ENCODE assay signal across 24 cellular contexts in genomic region chr2:113784823-113785744, GRCh38. TPM values are rescaled to one million over a fixed set of nuclear protein-coding genes. Genes with fewer than 3 reads are reported as not detected.
DNase-seq lines count a peak whose midpoint lies in the region; ATAC-seq and TF ChIP-seq lines count a peak whose summit lies in the region.
"Had no signal": no experiment of that assay in that cellular context is flagged by ENCODE, and none has a peak within 500 bp of the region (broad histone marks: within the 10 kb centered on the region; RNA-seq: fewer than 3 reads in every experiment).

No MANE protein-coding gene starts in this region.

- H3K9ac ChIP-seq in H9 (ENCODE audit: extremely low read depth, insufficient read length, low read length) (no peak overlapping the region), parathyroid adenoma (no peak overlapping the region)

- no peaks in the 10 kb centered on the region for H3K23me2 ChIP-seq in H9 (ENCODE audit: insufficient read length, low read depth, low read length, poor library complexity, severe bottlenecking)

- no peaks in the 10 kb centered on the region for H3K9me3 ChIP-seq in H9 (ENCODE audit: control insufficient read depth, low read depth, low read length)
- H3K9me3 ChIP-seq in heart left ventricle, result no peaks in the 10 kb centered on the region
- no peaks in the 10 kb centered on the region for H3K9me3 ChIP-seq in parathyroid adenoma (ENCODE audit: control insufficient read depth, low read length)
- H3K9me3 ChIP-seq in suprapubic skin, result no peaks in the 10 kb centered on the region
- H3K9me3 ChIP-seq: ascending aorta, gastroesophageal sphincter, prostate gland, spleen had no signal

- H3K27ac ChIP-seq in H9 (ENCODE audit: insufficient read length, low read depth, low read length) (no peak overlapping the region), heart left ventricle (peak overlapping the region in 8 of 12 donors; percentile 12 to 81 (median 62)), parathyroid adenoma (peak overlapping the region; percentile 62), suprapubic skin (no peak overlapping the region)
- H3K27ac ChIP-seq: ascending aorta, epithelial cell of prostate, gastroesophageal sphincter, prostate gland, spleen had no signal

- no peak overlapping the region for H4K8ac ChIP-seq in H9 (replicated peaks; ENCODE audit: insufficient read length, low read depth, low read length)

- H2AK5ac ChIP-seq in H9 (ENCODE audit: insufficient read length, low read length), result no peak overlapping the region

- ATAC-seq in heart left ventricle (peak; percentile 72 to 93 (median 82)), HG03196 (IDR thresholded peaks at IDR 0.05; ENCODE audit: unreplicated experiment) (no peak), GM21381 (IDR thresholded peaks at IDR 0.05; ENCODE audit: unreplicated experiment) (no peak)
- ATAC-seq: gastroesophageal sphincter, WTC11 had no signal

- no peak overlapping the region for H3K4me2 ChIP-seq in H9 (ENCODE audit: insufficient read depth, insufficient read length, low read length)
- H3K4me2 ChIP-seq in parathyroid adenoma (ENCODE audit: low read length), result peak overlapping the region; percentile 45

- H3K18ac ChIP-seq in H9 (ENCODE audit: insufficient read length, low read depth, low read length), result no peak overlapping the region

- no peaks in the 10 kb centered on the region for H3K9me3 Mint-ChIP-seq in H9
- H3K9me3 Mint-ChIP-seq in activated naive CD4-positive, alpha-beta T cell treated with anti-CD3 and anti-CD28 coated beads, Interleukin-2, amount 10 ng/mL, durations not matched to agents 7 days and 5 days, result no peaks in the 10 kb centered on the region
- H3K9me3 Mint-ChIP-seq: neural crest cell had no signal

- no peaks in the 10 kb centered on the region for H3K4me1 Mint-ChIP-seq in H9
- no peaks in the 10 kb centered on the region for H3K4me1 Mint-ChIP-seq in activated naive CD4-positive, alpha-beta T cell treated with anti-CD3 and anti-CD28 coated beads, Interleukin-2, amount 10 ng/mL, durations not matched to agents 7 days and 5 days
- H3K4me1 Mint-ChIP-seq: neural crest cell, WTC11 had no signal

- H2BK20ac ChIP-seq in H9 (ENCODE audit: low read depth, low read length, poor library complexity, severe bottlenecking), result no peak overlapping the region

- H3K79me2 ChIP-seq in H9 (ENCODE audit: insufficient read depth, low read length) (no peaks in the 10 kb centered on the region), parathyroid adenoma (no peaks in the 10 kb centered on the region)

- H3K56ac ChIP-seq in H9 (ENCODE audit: insufficient read length, low read depth, low read length), result no peak overlapping the region

- H3K4me1 ChIP-seq in H9 (ENCODE audit: insufficient read depth, low read length) (no peaks in the 10 kb centered on the region), heart left ventricle (peaks cover 0 to 15% (median 0%) of the 10 kb centered on the region in 12 donors), parathyroid adenoma (peaks cover 12% of the 10 kb centered on the region), suprapubic skin (no peaks in the 10 kb centered on the region)
- H3K4me1 ChIP-seq: ascending aorta, gastroesophageal sphincter, prostate gland had no signal

- no peak overlapping the region for H3K14ac ChIP-seq in H9 (ENCODE audit: insufficient read depth, low read length)

- H3K4me3 ChIP-seq in heart left ventricle (no peak overlapping the region), parathyroid adenoma (ENCODE audit: low read depth, low read length) (no peak overlapping the region), suprapubic skin (no peak overlapping the region)
- H3K4me3 ChIP-seq: ascending aorta, gastroesophageal sphincter, prostate gland, spleen had no signal

- no CpG with 5 or more reads among the region's 8 CpGs for WGBS in H9 (ENCODE audit: extremely low coverage, insufficient read length, low lambda C conversion rate)
- WGBS in heart left ventricle, 4 donors, result 45 to 60% (median 56%) methylated on average over 8 of the region's 8 CpGs
- 67% methylated on average over 8 of the region's 8 CpGs for WGBS in suprapubic skin

- H3K4me3 Mint-ChIP-seq in H9, result no peak overlapping the region
- no peak overlapping the region for H3K4me3 Mint-ChIP-seq in activated naive CD4-positive, alpha-beta T cell treated with anti-CD3 and anti-CD28 coated beads, Interleukin-2, amount 10 ng/mL, durations not matched to agents 7 days and 5 days
- H3K4me3 Mint-ChIP-seq: neural crest cell, WTC11 had no signal

- no peak overlapping the region for H3K27ac Mint-ChIP-seq in H9
- H3K27ac Mint-ChIP-seq in activated naive CD4-positive, alpha-beta T cell treated with anti-CD3 and anti-CD28 coated beads, Interleukin-2, amount 10 ng/mL, durations not matched to agents 7 days and 5 days, result no peak overlapping the region
- H3K27ac Mint-ChIP-seq: WTC11 had no signal

- DNase-seq in H9, result no peak
- DNase-seq in OCI-M1 (lab: John Stamatoyannopoulos, UW), result peak; percentile 17
- DNase-seq in heart left ventricle, result peak in 1 of 5 donors; percentile 46
- DNase-seq in activated naive CD4-positive, alpha-beta T cell treated with anti-CD3 and anti-CD28 coated beads, Interleukin-2, amount 10 ng/mL, durations not matched to agents 7 days and 5 days, result no peak
- no peak for DNase-seq in suprapubic skin (ENCODE audit: low spot score in 2 of 2)
- DNase-seq: activated CD4-positive, alpha-beta T cell treated with anti-CD3 and anti-CD28 coated beads, Interleukin-2, amount 50 U/mL, for 48 hours; activated naive CD4-positive, alpha-beta T cell treated with Interleukin-2 at 50 U/mL for 16 hours; activated T-cell treated with anti-CD3 and anti-CD28 coated beads for 4 hours; AML-193; Karpas-422; NCI-H2029 treated with DMSO at 0.1 percent for 48 hours; NCI-H526; SIG-M5; spleen; stimulated activated CD4-positive, alpha-beta T cell treated with anti-CD3 and anti-CD28 coated beads, Interleukin-4, amount 100 ng/mL, for 4 hours had no signal

- peak overlapping the region; percentile 14 for H2AFZ ChIP-seq in H9 (ENCODE audit: low read length)
- H2AFZ ChIP-seq in parathyroid adenoma, result peak overlapping the region; percentile 86

- no peaks in the 10 kb centered on the region for H3K36me3 Mint-ChIP-seq in H9 (ENCODE audit: insufficient read depth in 1 of 3, low read depth in 3 of 3)
- H3K36me3 Mint-ChIP-seq in activated naive CD4-positive, alpha-beta T cell treated with anti-CD3 and anti-CD28 coated beads, Interleukin-2, amount 10 ng/mL, durations not matched to agents 7 days and 5 days, result no peaks in the 10 kb centered on the region
- H3K36me3 Mint-ChIP-seq: WTC11 had no signal

- H3K27me3 ChIP-seq in H9 (ENCODE audit: insufficient read depth, low read length) (no peaks in the 10 kb centered on the region), heart left ventricle (no peaks in the 10 kb centered on the region), parathyroid adenoma (ENCODE audit: control insufficient read depth, insufficient read depth, low read length) (no peaks in the 10 kb centered on the region), suprapubic skin (no peaks in the 10 kb centered on the region)
- H3K27me3 ChIP-seq: ascending aorta, gastroesophageal sphincter, spleen had no signal

- TF ChIP-seq CTCF in H9 (conservative IDR thresholded peaks at IDR 0.05) (no peak), heart left ventricle (IDR thresholded peaks at IDR 0.05) (no peak), parathyroid adenoma (IDR thresholded peaks at IDR 0.05) (no peak), suprapubic skin (IDR thresholded peaks at IDR 0.05) (no peak)

- TF ChIP-seq POLR2A in heart left ventricle (IDR thresholded peaks at IDR 0.05), result no peak
- no peak for TF ChIP-seq POLR2A in suprapubic skin (IDR thresholded peaks at IDR 0.05)

- H3T11ph ChIP-seq in H9 (ENCODE audit: low read length), result no peak overlapping the region

- H3K23ac ChIP-seq in H9 (ENCODE audit: insufficient read length, low read depth, low read length), result no peak overlapping the region

- H3K79me1 ChIP-seq in H9 (ENCODE audit: insufficient read depth, low read depth, low read length, poor library complexity, severe bottlenecking), result no peaks in the 10 kb centered on the region

- no peak overlapping the region for H2BK15ac ChIP-seq in H9 (ENCODE audit: low read depth, low read length)

- no peak overlapping the region for H2BK5ac ChIP-seq in H9 (ENCODE audit: insufficient read length, low read length)

- H4K20me1 ChIP-seq in H9 (ENCODE audit: control insufficient read depth, insufficient read depth, insufficient read length), result no peaks in the 10 kb centered on the region

- peaks cover 3% of the 10 kb centered on the region for H3K27me3 Mint-ChIP-seq in H9 (ENCODE audit: low read depth)
- H3K27me3 Mint-ChIP-seq in activated naive CD4-positive, alpha-beta T cell treated with anti-CD3 and anti-CD28 coated beads, Interleukin-2, amount 10 ng/mL, durations not matched to agents 7 days and 5 days, result no peaks in the 10 kb centered on the region

- no peak overlapping the region for H3K4ac ChIP-seq in H9 (ENCODE audit: low read depth, low read length)

- H3K36me3 ChIP-seq in heart left ventricle (no peaks in the 10 kb centered on the region), parathyroid adenoma (ENCODE audit: control insufficient read depth, insufficient read depth, low read length) (no peaks in the 10 kb centered on the region), suprapubic skin (no peaks in the 10 kb centered on the region)
- H3K36me3 ChIP-seq: ascending aorta, gastroesophageal sphincter, prostate gland, spleen had no signal

- TF ChIP-seq EP300 in suprapubic skin (IDR thresholded peaks at IDR 0.05), result no peak

- CTCF ChIA-PET in activated naive CD4-positive, alpha-beta T cell treated with anti-CD3 and anti-CD28 coated beads, Interleukin-2, amount 10 ng/mL, durations not matched to agents 7 days and 5 days (lab: Charles Lee), result no interaction called here

- no peak overlapping the region for H4K91ac ChIP-seq in H9 (ENCODE audit: insufficient read length, low read depth, low read length)

- H2BK12ac ChIP-seq in H9 (ENCODE audit: insufficient read length, low read depth, low read length), result no peak overlapping the region

- intact Hi-C loops in heart left ventricle (cut with DNase I), result no loop called here

- no peak overlapping the region for H4K5ac ChIP-seq in H9 (ENCODE audit: insufficient read length, low read depth, low read length)

- no peak overlapping the region for H2BK120ac ChIP-seq in H9 (ENCODE audit: low read depth, low read length, poor library complexity, severe bottlenecking)

RNA-seq across cellular contexts. Expression of gene SLC35F5, which starts 28.6 kb away (rescaled TPM):
- total RNA-seq in H9 (2021) (26.2 and 31.3 TPM in 2 replicates), heart left ventricle (10 to 100 TPM; 38.2 to 97.2 (median 63.9) TPM), suprapubic skin (100 to 1,000 TPM in 1 of 4 donors, 10 to 100 TPM in 3; 90.3 to 116 (median 96.4) TPM)
- 10 to 100 TPM; 22.6 to 39.0 TPM for polyA plus RNA-seq in heart left ventricle

Comparison
In these comparisons a context has a peak if more than half of its experiments do, and no peak if none do; other contexts are left out.
1. H3K27ac ChIP-seq: peak in heart left ventricle (8 of 12) and parathyroid adenoma (single experiment); none in H9 (single experiment) and suprapubic skin (single experiment).
2. ATAC-seq: peak in heart left ventricle (4 of 4); none in HG03196 (single experiment) and GM21381 (single experiment).